In genomic region chr5:113764382-113764781, GRCh38 we compare ENCODE assay signal across 9 cellular contexts.
"Had no signal": no experiment of that assay in that cellular context is flagged by ENCODE, and none has a peak within 500 bp of the region (broad histone marks: within the 10 kb centered on the region; RNA-seq: fewer than 3 reads in every experiment).

No MANE protein-coding gene starts in this region.

- ATAC-seq: GM23338, K562 had no signal

- H2AFZ ChIP-seq: GM23338 had no signal

- H3K4me3 ChIP-seq: GM23338, K562 had no signal

- H3K4me2 ChIP-seq: GM23338 had no signal

- FAIRE-seq: H1, H54, HTR-8/SVneo, K562 had no signal

- DNase-seq: H9, HCEC 1CT, IMR-90, KG1 had no signal
